Comparison of ENCODE assay signal across 8 cellular contexts in genomic region chr9:113150670-113151591, GRCh38. TPM values are rescaled to one million over a fixed set of nuclear protein-coding genes. Genes with fewer than 3 reads are reported as not detected.
A peak's percentile ranks its signal among the peaks of the same experiment; 100 is the strongest.
DNase-seq lines count a peak whose midpoint lies in the region; ATAC-seq lines count a peak whose summit lies in the region.

A gene with protein sequence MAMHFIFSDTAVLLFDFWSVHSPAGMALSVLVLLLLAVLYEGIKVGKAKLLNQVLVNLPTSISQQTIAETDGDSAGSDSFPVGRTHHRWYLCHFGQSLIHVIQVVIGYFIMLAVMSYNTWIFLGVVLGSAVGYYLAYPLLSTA (plus strand): TSS chr9:113151007. CDS start chr9:113151075, 68 bp downstream.

- H3K4me1 ChIP-seq in CD4-positive, CD25-positive, alpha-beta regulatory T cell (ENCODE audit: control insufficient read depth, insufficient read depth, low read length, poor library complexity, severe bottlenecking), result peaks cover 25% of the 10 kb centered on the region
- peaks cover 12% of the 10 kb centered on the region for H3K4me1 ChIP-seq in mesenchymal stem cell (ENCODE audit: control insufficient read depth, insufficient read depth, low read depth, low read length)

- peak within 1 kb of the TSS; percentile 94 for H3K9ac ChIP-seq in mesenchymal stem cell (ENCODE audit: low read length)

- H3K4me1 Mint-ChIP-seq in CD4-positive, CD25-positive, alpha-beta regulatory T cell, result peaks cover 4 to 36% (median 26%) of the 10 kb centered on the region in 4 donors
- H3K4me1 Mint-ChIP-seq in effector memory CD8-positive, alpha-beta T cell (ENCODE audit: low read depth in 2 of 2), result peaks cover 16 to 18% of the 10 kb centered on the region in 2 donors

- peak within 1 kb of the TSS; percentile 96 for H3K4me2 ChIP-seq in mesenchymal stem cell (ENCODE audit: low read length, poor library complexity, severe bottlenecking)

- peak within 1 kb of the TSS in 1 of 2 experiments; percentile 83 for H3K14ac ChIP-seq in mesenchymal stem cell (ENCODE audit: low read length in 2 of 2)

- peak within 1 kb of the TSS; percentile 55 to 83 (median 57) for H3K27ac Mint-ChIP-seq in CD4-positive, CD25-positive, alpha-beta regulatory T cell
- H3K27ac Mint-ChIP-seq in effector memory CD8-positive, alpha-beta T cell, result peak within 1 kb of the TSS; percentile 73 to 77

- peak within 1 kb of the TSS; percentile 78 to 87 for H3K18ac ChIP-seq in mesenchymal stem cell (ENCODE audit: low read depth in 1 of 2, low read length in 2 of 2)

- no peak within 1 kb of the TSS for H3K27ac ChIP-seq in CD4-positive, CD25-positive, alpha-beta regulatory T cell (ENCODE audit: insufficient read depth, low read length, poor library complexity, severe bottlenecking)
- no peak within 1 kb of the TSS for H3K27ac ChIP-seq in mesenchymal stem cell (ENCODE audit: low read length, poor library complexity, severe bottlenecking)

- H3K27me3 ChIP-seq in CD4-positive, CD25-positive, alpha-beta regulatory T cell (ENCODE audit: control insufficient read depth, insufficient read depth, low read length), result peaks cover 2% of the 10 kb centered on the region
- peaks cover 1 to 8% of the 10 kb centered on the region in 2 experiments for H3K27me3 ChIP-seq in mesenchymal stem cell (ENCODE audit: control insufficient read depth in 1 of 2, insufficient read depth in 1 of 2, low read length in 2 of 2)

- peaks cover 7% of the 10 kb centered on the region for H3K79me1 ChIP-seq in mesenchymal stem cell (replicated peaks; ENCODE audit: low read length, poor library complexity, severe bottlenecking)

- H4K91ac ChIP-seq in mesenchymal stem cell (ENCODE audit: low read length), result peak within 1 kb of the TSS; percentile 21

- H3K4me3 ChIP-seq in CD4-positive, CD25-positive, alpha-beta regulatory T cell (ENCODE audit: low read depth, low read length), result peak within 1 kb of the TSS; percentile 78
- peak within 1 kb of the TSS; percentile 85 to 92 for H3K4me3 ChIP-seq in mesenchymal stem cell (ENCODE audit: insufficient read depth in 1 of 2, low read depth in 1 of 2, low read length in 2 of 2)

- H2BK12ac ChIP-seq in mesenchymal stem cell (ENCODE audit: low read length in 2 of 2), result peak within 1 kb of the TSS in 1 of 2 experiments; percentile 50

- no peaks in the 10 kb centered on the region for H3K9me3 ChIP-seq in CD4-positive, CD25-positive, alpha-beta regulatory T cell (ENCODE audit: control insufficient read depth in 2 of 2, low read length in 2 of 2)
- H3K9me3 ChIP-seq in mesenchymal stem cell (ENCODE audit: control insufficient read depth, low read length), result no peaks in the 10 kb centered on the region

- peak within 1 kb of the TSS; percentile 70 to 87 (median 86) for H3K4me3 Mint-ChIP-seq in CD4-positive, CD25-positive, alpha-beta regulatory T cell
- H3K4me3 Mint-ChIP-seq in effector memory CD8-positive, alpha-beta T cell, result peak within 1 kb of the TSS; percentile 78 to 80

- no peak within 1 kb of the TSS for H3K23ac ChIP-seq in mesenchymal stem cell (ENCODE audit: low read length in 2 of 2)

- peak within 1 kb of the TSS; percentile 97 for H2AFZ ChIP-seq in mesenchymal stem cell (ENCODE audit: low read depth, low read length)

- H3K4ac ChIP-seq in mesenchymal stem cell (ENCODE audit: low read depth in 1 of 2, low read length in 2 of 2), result peak within 1 kb of the TSS; percentile 47 to 86

- WGBS in mesenchymal stem cell, result 1% methylated on average over 84 of the region's 87 CpGs

- DNase-seq in CD4-positive, CD25-positive, alpha-beta regulatory T cell, result peak; percentile 78 to 87 (median 79)
- DNase-seq in NCI-H82 treated with DMSO at 0.1 percent for 48 hours (lab: John Stamatoyannopoulos, UW; ENCODE audit: unreplicated experiment), result peak; percentile 53
- DNase-seq in activated CD8-positive, alpha-beta memory T cell treated with anti-CD3 and anti-CD28 coated beads for 4 hours (ENCODE audit: low read depth in 2 of 2), result peak; percentile 68 to 71
- DNase-seq in effector memory CD8-positive, alpha-beta T cell, result peak; percentile 76 to 84 (median 79)
- DNase-seq in mesenchymal stem cell, result peak; percentile 85
- peak; percentile 79 for DNase-seq in stimulated activated CD8-positive, alpha-beta memory T cell treated with anti-CD3 and anti-CD28 coated beads, Interleukin-12 subunit alpha, Interleukin-12 subunit beta, amount 100 ng/mL, for 24 hours (ENCODE audit: extremely low read depth)

- H2BK15ac ChIP-seq in mesenchymal stem cell (ENCODE audit: low read depth, poor library complexity, severe bottlenecking), result peak within 1 kb of the TSS; percentile 89

- peaks cover 0 to 2% (median 0%) of the 10 kb centered on the region in 7 donors for H3K9me3 Mint-ChIP-seq in CD4-positive, CD25-positive, alpha-beta regulatory T cell
- H3K9me3 Mint-ChIP-seq in effector memory CD8-positive, alpha-beta T cell, result no peaks in the 10 kb centered on the region

- peaks cover 17% of the 10 kb centered on the region for H3K27me3 Mint-ChIP-seq in CD4-positive, CD25-positive, alpha-beta regulatory T cell
- H3K27me3 Mint-ChIP-seq in effector memory CD8-positive, alpha-beta T cell, result peaks cover 8% of the 10 kb centered on the region in 2 donors

- H2AK5ac ChIP-seq in mesenchymal stem cell (ENCODE audit: low read length, severe bottlenecking), result no peak within 1 kb of the TSS

- no peak within 1 kb of the TSS for H2BK5ac ChIP-seq in mesenchymal stem cell (ENCODE audit: low read depth, low read length, poor library complexity, severe bottlenecking)

- H4K8ac ChIP-seq in mesenchymal stem cell (ENCODE audit: low read length), result peak within 1 kb of the TSS; percentile 69

- peak; percentile 95 to 96 for ATAC-seq in CD4-positive, CD25-positive, alpha-beta regulatory T cell (ENCODE audit: low read depth in 2 of 2)
- peak; percentile 93 for ATAC-seq in GM19395 (IDR thresholded peaks at IDR 0.05; ENCODE audit: unreplicated experiment)
- peak; percentile 89 for ATAC-seq in HG03565 (IDR thresholded peaks at IDR 0.05; ENCODE audit: unreplicated experiment)
- ATAC-seq in effector memory CD8-positive, alpha-beta T cell (replicated peaks), result peak; percentile 94

- H3K36me3 Mint-ChIP-seq in CD4-positive, CD25-positive, alpha-beta regulatory T cell, result peaks cover 2% of the 10 kb centered on the region
- H3K36me3 Mint-ChIP-seq in effector memory CD8-positive, alpha-beta T cell (ENCODE audit: insufficient read depth), result peaks cover 8% of the 10 kb centered on the region

- H2BK120ac ChIP-seq in mesenchymal stem cell (ENCODE audit: low read depth, low read length), result no peak within 1 kb of the TSS

- H3K36me3 ChIP-seq in CD4-positive, CD25-positive, alpha-beta regulatory T cell (ENCODE audit: control insufficient read depth, insufficient read depth, low read length), result no peaks in the 10 kb centered on the region
- peaks cover 0 to 23% of the 10 kb centered on the region in 2 experiments for H3K36me3 ChIP-seq in mesenchymal stem cell (ENCODE audit: control insufficient read depth in 1 of 2, insufficient read depth in 2 of 2, low read depth in 1 of 2, low read length in 2 of 2)

RNA-seq across cellular contexts. Expression of the gene that starts here (rescaled TPM):
- 3.2 TPM for total RNA-seq in CD4-positive, CD25-positive, alpha-beta regulatory T cell
- 1 to 10 TPM; 3.0 to 4.0 (median 3.6) TPM for polyA plus RNA-seq in CD4-positive, CD25-positive, alpha-beta regulatory T cell
- 6.8 TPM for polyA plus RNA-seq in mesenchymal stem cell (2013, experiment 1 of 2)
- 6.8 TPM for polyA plus RNA-seq in mesenchymal stem cell (2013, experiment 2 of 2)
